20 cellular contexts compared by ENCODE assay signal in the genomic region with DNA sequence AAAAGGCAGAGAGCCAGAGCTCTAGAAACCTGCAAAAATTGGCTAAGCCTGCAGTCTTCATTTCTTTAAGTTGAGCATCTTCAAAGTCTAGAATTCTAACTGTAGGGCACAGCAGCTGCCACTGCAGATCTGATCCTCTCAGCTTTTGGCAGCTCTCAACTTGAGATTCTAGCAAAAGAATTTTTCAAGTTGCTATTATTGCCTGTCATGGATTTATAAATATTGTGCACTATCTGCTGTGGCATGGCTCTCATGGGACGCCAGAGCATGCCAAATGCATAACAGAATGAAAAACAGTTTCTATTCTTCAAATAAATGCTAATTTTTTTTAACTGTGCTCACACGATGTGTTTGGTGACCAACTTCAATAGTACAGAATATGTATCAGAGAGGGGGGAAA.
"Had no signal": no experiment of that assay in that cellular context is flagged by ENCODE, and none has a peak within 500 bp of the region (broad histone marks: within the 10 kb centered on the region; RNA-seq: fewer than 3 reads in every experiment).

No MANE protein-coding gene starts in this region.

- H3K4me3 Mint-ChIP-seq: activated B cell treated with CpG ODN at 0.5 μM for 24 hours; activated CD8-positive, alpha-beta memory T cell treated with anti-CD3 and anti-CD28 coated beads, Interleukin-2, amount 10 ng/mL, durations not matched to agents 7 days and 5 days; activated CD8-positive, alpha-beta T cell treated with anti-CD3 and anti-CD28 coated beads, Interleukin-2, amount 10 ng/mL, durations not matched to agents 7 days and 5 days; nephron; stimulated activated memory B cell treated with anti-CD40 and anti-IgM and Interleukin-4, amounts not matched to agents 10 μg/mL and 1 μg/mL and 100 μg/mL, for 72 hours; T-cell had no signal

- H3K27me3 Mint-ChIP-seq: activated B cell treated with CpG ODN at 0.5 μM for 24 hours; activated CD8-positive, alpha-beta memory T cell treated with anti-CD3 and anti-CD28 coated beads, Interleukin-2, amount 10 ng/mL, durations not matched to agents 7 days and 5 days; stimulated activated memory B cell treated with anti-CD40 and anti-IgM and Interleukin-4, amounts not matched to agents 10 μg/mL and 1 μg/mL and 100 μg/mL, for 72 hours; T-cell had no signal

- H3K4me3 ChIP-seq: coronary artery, sigmoid colon, smooth muscle cell, tibial nerve had no signal

- H3K4me1 ChIP-seq: foreskin keratinocyte had no signal

- H3K9me3 Mint-ChIP-seq: activated naive CD4-positive, alpha-beta T cell treated with anti-CD3 and anti-CD28 coated beads, Interleukin-2, amount 50 U/mL, for 72 hours; activated T-helper 2 cell treated with anti-CD3 and anti-CD28 coated beads, Interferon-gamma antibody, Interleukin-2, Interleukin-4, amounts not matched to agents 10 μg/mL and 5 μg/mL and 100 μg/mL, durations not matched to agents 14 hours and 24 hours and 36 hours; stimulated activated memory B cell treated with anti-CD40 and anti-IgM and Interleukin-4, amounts not matched to agents 10 μg/mL and 1 μg/mL and 100 μg/mL, for 72 hours had no signal

- H3K27ac Mint-ChIP-seq: activated B cell treated with CpG ODN at 0.5 μM for 24 hours; activated CD8-positive, alpha-beta memory T cell treated with anti-CD3 and anti-CD28 coated beads, Interleukin-2, amount 10 ng/mL, durations not matched to agents 7 days and 5 days; activated CD8-positive, alpha-beta T cell treated with anti-CD3 and anti-CD28 coated beads, Interleukin-2, amount 10 ng/mL, durations not matched to agents 7 days and 5 days; activated T-helper 2 cell treated with anti-CD3 and anti-CD28 coated beads, Interferon-gamma antibody, Interleukin-2, Interleukin-4, amounts not matched to agents 10 μg/mL and 5 μg/mL and 100 μg/mL, durations not matched to agents 14 hours and 24 hours and 36 hours; nephron; stimulated activated memory B cell treated with anti-CD40 and anti-IgM and Interleukin-4, amounts not matched to agents 10 μg/mL and 1 μg/mL and 100 μg/mL, for 72 hours; T-cell had no signal

- ATAC-seq: activated CD8-positive, alpha-beta memory T cell treated with anti-CD3 and anti-CD28 coated beads, Interleukin-2, amount 10 ng/mL, durations not matched to agents 7 days and 5 days; activated CD8-positive, alpha-beta T cell treated with anti-CD3 and anti-CD28 coated beads, Interleukin-2, amount 10 ng/mL, durations not matched to agents 7 days and 5 days; activated naive CD4-positive, alpha-beta T cell treated with anti-CD3 and anti-CD28 coated beads, Interleukin-2, amount 50 U/mL, for 72 hours; esophagus mucosa; foreskin keratinocyte; stimulated activated memory B cell treated with anti-CD40 and anti-IgM and Interleukin-4, amounts not matched to agents 10 μg/mL and 1 μg/mL and 100 μg/mL, for 72 hours; T-cell had no signal

- H3K27ac ChIP-seq: coronary artery, foreskin keratinocyte, sigmoid colon, tibial nerve had no signal

- H3K9me3 ChIP-seq: sigmoid colon, tibial nerve had no signal

- H3K4me2 ChIP-seq: smooth muscle cell had no signal

- DNase-seq: activated B cell treated with CpG ODN at 0.5 μM for 24 hours; activated CD8-positive, alpha-beta memory T cell treated with anti-CD3 and anti-CD28 coated beads, Interleukin-2, amount 10 ng/mL, durations not matched to agents 7 days and 5 days; activated CD8-positive, alpha-beta T cell treated with anti-CD3 and anti-CD28 coated beads, Interleukin-2, amount 10 ng/mL, durations not matched to agents 7 days and 5 days; activated T-cell treated with anti-CD3 and anti-CD28 coated beads, Interleukin-2, amount 50 U/mL, for 48 hours; foreskin keratinocyte; left cardiac atrium; retina; sigmoid colon; stimulated activated CD4-positive, alpha-beta T cell treated with anti-CD3 and anti-CD28 coated beads, Interleukin-1b, Interleukin-23, amount 100 ng/mL, for 48 hours; stimulated activated CD4-positive, alpha-beta T cell treated with anti-CD3 and anti-CD28 coated beads, Interleukin-4, amount 100 ng/mL, for 4 hours; stimulated activated CD8-positive, alpha-beta memory T cell treated with anti-CD3 and anti-CD28 coated beads, Interleukin-4, amount 100 ng/mL, for 48 hours; T-cell had no signal

- H3K27me3 ChIP-seq: foreskin keratinocyte, sigmoid colon, tibial nerve had no signal

- H3K4me1 Mint-ChIP-seq: activated B cell treated with CpG ODN at 0.5 μM for 24 hours had no signal
